Comparison of ENCODE assay signal across 28 cellular contexts in the genomic region with DNA sequence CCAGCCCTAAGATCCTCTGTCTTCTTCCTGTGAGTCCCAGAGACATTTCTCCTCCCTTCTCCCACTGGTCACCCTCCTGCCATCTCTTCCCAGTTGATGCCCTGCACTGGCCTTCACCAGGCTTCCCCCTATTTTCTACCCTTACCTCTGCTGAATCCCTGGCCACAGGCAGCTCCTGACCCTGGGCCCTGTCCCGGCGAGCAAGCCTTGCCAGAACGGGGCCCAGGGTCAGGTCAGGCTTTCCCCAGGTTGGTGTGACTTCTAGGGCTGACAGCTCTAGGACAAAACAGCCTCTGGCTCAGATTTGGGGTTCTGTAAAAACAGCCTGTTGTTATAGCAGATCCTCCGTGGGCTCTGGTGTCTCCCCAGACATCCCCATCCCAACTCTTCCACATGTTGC. TPM values are rescaled to one million over a fixed set of nuclear protein-coding genes. Genes with fewer than 3 reads are reported as not detected.
DNase-seq lines count a peak whose midpoint lies in the region; ATAC-seq, FAIRE-seq and TF ChIP-seq lines count a peak whose summit lies in the region.
"Had no signal": no experiment of that assay in that cellular context is flagged by ENCODE, and none has a peak within 500 bp of the region (broad histone marks: within the 10 kb centered on the region; RNA-seq: fewer than 3 reads in every experiment).

No MANE protein-coding gene starts in this region.

- no peak for TF ChIP-seq POLR2A in K562 (conservative IDR thresholded peaks at IDR 0.05)
- no peak for TF ChIP-seq POLR2A in gastrocnemius medialis (IDR thresholded peaks at IDR 0.05)
- no peak for TF ChIP-seq POLR2A in right lobe of liver (IDR thresholded peaks at IDR 0.05)

- no peaks in the 10 kb centered on the region for H3K9me1 ChIP-seq in K562 (ENCODE audit: control insufficient read depth, insufficient read depth, low read length)

- BruUV-seq in MCF 10A (replicated peaks; lab: Mats Ljungman, UMichigan) (no TSS peak), mammary epithelial cell (replicated peaks; lab: Mats Ljungman, UMichigan) (no TSS peak), K562 (replicated peaks; lab: Mats Ljungman, UMichigan) (no TSS peak)

- no peak for TF ChIP-seq EP300 in K562 (IDR thresholded peaks at IDR 0.05; ENCODE audit: low read length)

- H3K79me2 ChIP-seq in mammary epithelial cell (ENCODE audit: insufficient read depth, low read length) (peaks cover 6% of the 10 kb centered on the region), K562 (ENCODE audit: control insufficient read depth, insufficient read depth, low read length) (no peaks in the 10 kb centered on the region)

- H3K36me3 Mint-ChIP-seq in MCF 10A (ENCODE audit: insufficient read depth, unreplicated experiment) = peaks cover 13% of the 10 kb centered on the region
- H3K36me3 Mint-ChIP-seq in neural crest cell (ENCODE audit: low read depth) = peaks cover 4% of the 10 kb centered on the region
- H3K36me3 Mint-ChIP-seq: CD8-positive, alpha-beta T cell had no signal

- H3K27ac Mint-ChIP-seq in MCF 10A (ENCODE audit: low read depth, unreplicated experiment) (peak overlapping the region; percentile 37), neural crest cell (ENCODE audit: unreplicated experiment) (peak overlapping the region; percentile 91)
- H3K27ac Mint-ChIP-seq: CD8-positive, alpha-beta T cell had no signal

- FAIRE-seq in K562 (lab: Jason Lieb, UNC) = no peak
- FAIRE-seq: GM12892, GM18507, H1 had no signal

- H3K27me3 ChIP-seq in mammary epithelial cell (ENCODE audit: insufficient read depth, low read length) (no peaks in the 10 kb centered on the region), K562 (ENCODE audit: control insufficient read depth in 2 of 2, insufficient read depth in 2 of 2, low read length in 2 of 2) (peaks cover 23 to 40% of the 10 kb centered on the region in 2 experiments), gastrocnemius medialis (no peaks in the 10 kb centered on the region), right lobe of liver (no peaks in the 10 kb centered on the region)
- H3K27me3 ChIP-seq: MG63, Peyer's patch had no signal

- 86% methylated on average over 3 of the region's 4 CpGs for WGBS in mammary epithelial cell (ENCODE audit: low coverage, missing lambda C conversion rate)
- 16% methylated on average over 4 of the region's 4 CpGs for WGBS in K562 (ENCODE audit: insufficient coverage, low coverage, missing lambda C conversion rate)
- 88% methylated on average over 3 of the region's 4 CpGs for WGBS in right lobe of liver (ENCODE audit: insufficient coverage, low coverage, low lambda C conversion rate, missing lambda C conversion rate)

- H2AFZ ChIP-seq in mammary epithelial cell (ENCODE audit: low read depth, low read length) = no peak overlapping the region
- H2AFZ ChIP-seq in K562 (ENCODE audit: low read depth, low read length) = no peak overlapping the region

- H3K4me3 ChIP-seq in mammary epithelial cell (replicated peaks in 1 of 3; ENCODE audit: insufficient read depth in 1 of 3, low read depth in 2 of 3, low read length in 3 of 3) (no peak overlapping the region), K562 (no peak overlapping the region), gastrocnemius medialis (no peak overlapping the region), right lobe of liver (no peak overlapping the region)
- H3K4me3 ChIP-seq: MG63, Peyer's patch had no signal

- H3K27me3 Mint-ChIP-seq in MCF 10A (ENCODE audit: insufficient read depth, unreplicated experiment) (no peaks in the 10 kb centered on the region), neural crest cell (ENCODE audit: low read depth) (no peaks in the 10 kb centered on the region)

- H3K4me2 ChIP-seq in mammary epithelial cell (ENCODE audit: insufficient read depth, low read depth, low read length) (no peak overlapping the region), K562 (ENCODE audit: insufficient read depth, low read length) (no peak overlapping the region)

- ATAC-seq in K562 (no peak), gastrocnemius medialis (no peak), right lobe of liver (no peak)
- ATAC-seq: CD8-positive, alpha-beta T cell had no signal

- H4K20me1 ChIP-seq in mammary epithelial cell (ENCODE audit: insufficient read depth, low read length) (no peaks in the 10 kb centered on the region), K562 (replicated peaks; ENCODE audit: control insufficient read depth, insufficient read depth, low read length) (peaks cover 18% of the 10 kb centered on the region)

- dilution Hi-C loops in mammary epithelial cell (cut with HindIII; ENCODE audit: low sequenced_read_pairs) = no loop called here

- TF ChIP-seq RAD21 in K562 (CRISPR knock-in tag; conservative IDR thresholded peaks at IDR 0.05 in 1 of 2, IDR thresholded peaks at IDR 0.05 in 1 of 2) = no peak

- in situ Hi-C loops in mammary epithelial cell (cut with MboI; ENCODE audit: low sequenced_read_pairs in 2 of 2) = loop anchor here (10.0 to 25.0 kb wide), 3 partner anchors 89 to 161 kb away; partner anchors contain the start of gene ZSCAN20 (in 1 of the 2)
- in situ Hi-C loops in K562 (cut with MboI) = no loop called here
- in situ Hi-C loops in gastrocnemius medialis (cut with MboI; ENCODE audit: low sequenced_read_pairs in 4 of 4) = loop anchor here in 3 of 4 donors (10.0 to 25.0 kb wide), 2 partner anchors 89 to 101 kb away; partner anchors contain the start of gene ZSCAN20 (in 3 of the 3)
- in situ Hi-C loops in GM13976 (cut with MboI; ENCODE audit: low sequenced_read_pairs, unreplicated experiment) = no loop called here

- H3K36me3 ChIP-seq in mammary epithelial cell (ENCODE audit: insufficient read depth, low read length) (peaks cover 14% of the 10 kb centered on the region), K562 (ENCODE audit: control insufficient read depth, insufficient read depth, low read length) (no peaks in the 10 kb centered on the region), gastrocnemius medialis (peaks cover 0 to 9% of the 10 kb centered on the region in 2 donors), right lobe of liver (no peaks in the 10 kb centered on the region)
- H3K36me3 ChIP-seq: MG63, Peyer's patch had no signal

- intact Hi-C loops in MCF 10A (cut with micrococcal nuclease) = no loop called here
- intact Hi-C loops in mammary epithelial cell (cut with micrococcal nuclease) = no loop called here
- intact Hi-C loops in K562 (cut with micrococcal nuclease) = loop anchor here (5.0 kb wide), 2 partner anchors 84 to 99 kb away; partner anchors contain the start of gene ZSCAN20
- intact Hi-C loops in gastrocnemius medialis (cut with DNase I; ENCODE audit: low total_unique reads) = no loop called here
- intact Hi-C loops in right lobe of liver (cut with DNase I) = no loop called here

- H3K4me3 Mint-ChIP-seq in MCF 10A (ENCODE audit: unreplicated experiment) (no peak overlapping the region), neural crest cell (no peak overlapping the region)
- H3K4me3 Mint-ChIP-seq: CD8-positive, alpha-beta T cell had no signal

- TF ChIP-seq CTCF in MCF 10A (IDR thresholded peaks at IDR 0.05; ENCODE audit: unreplicated experiment) (no peak), mammary epithelial cell (conservative IDR thresholded peaks at IDR 0.05 in 1 of 2, IDR thresholded peaks at IDR 0.05 in 1 of 2; ENCODE audit: extremely low read depth in 1 of 2, insufficient read depth in 1 of 2, low read depth in 1 of 2, low read length in 2 of 2) (no peak), K562 (IDR thresholded peaks at IDR 0.05 in 2 of 3, conservative IDR thresholded peaks at IDR 0.05 in 1 of 3; ENCODE audit: insufficient read depth in 2 of 3, low read depth in 1 of 3, low read length in 3 of 3) (no peak), neural crest cell (conservative IDR thresholded peaks at IDR 0.05) (no peak), gastrocnemius medialis (IDR thresholded peaks at IDR 0.05 in 4 of 5, conservative IDR thresholded peaks at IDR 0.05 in 1 of 5) (no peak), right lobe of liver (IDR thresholded peaks at IDR 0.05) (no peak), GM13976 (IDR thresholded peaks at IDR 0.05; ENCODE audit: borderline replicate concordance, control extremely low read depth, extremely low read depth, insufficient read depth, missing control alignments) (no peak)

- H3K9me3 ChIP-seq in mammary epithelial cell (replicated peaks; ENCODE audit: insufficient read depth, low read length) (no peaks in the 10 kb centered on the region), K562 (replicated peaks; ENCODE audit: control insufficient read depth, insufficient read depth, low read depth, low read length) (no peaks in the 10 kb centered on the region), gastrocnemius medialis (no peaks in the 10 kb centered on the region), right lobe of liver (no peaks in the 10 kb centered on the region)
- H3K9me3 ChIP-seq: MG63, Peyer's patch had no signal

- CTCF ChIA-PET in MCF 10A (lab: Yijun Ruan, JAX) = interaction anchor here (0.9 kb wide), 1 partner anchor 90 kb away, joined by 3 read pairs; no protein-coding TSS in a partner anchor
- CTCF ChIA-PET in mammary epithelial cell (lab: Charles Lee; ENCODE audit: low non-redundant PET) = no interaction called here
- CTCF ChIA-PET in K562 (lab: Yijun Ruan, JAX; ENCODE audit: low intra/inter-chr PET ratio) = no interaction called here

- POLR2A ChIA-PET in MCF 10A (lab: Yijun Ruan, JAX) = no interaction called here
- POLR2A ChIA-PET in K562 (lab: Yijun Ruan, JAX) = interaction anchor here (0.7 kb wide), 1 partner anchor 14 kb away, joined by 5 read pairs; no protein-coding TSS in a partner anchor

- no peak overlapping the region for H3K9ac ChIP-seq in mammary epithelial cell (ENCODE audit: insufficient read depth, low read length)
- H3K9ac ChIP-seq in K562 (ENCODE audit: insufficient read depth in 1 of 2, low read depth in 2 of 2, low read length in 2 of 2) = 0 out of 4 replicates have a peak overlapping the region, but pooled peaks of 1 of the 2 experiments have one; percentile 42

- H3K4me1 Mint-ChIP-seq in MCF 10A (ENCODE audit: insufficient read depth, unreplicated experiment) (no peaks in the 10 kb centered on the region), neural crest cell (peaks cover 6% of the 10 kb centered on the region)

- no peak overlapping the region for H3K27ac ChIP-seq in mammary epithelial cell (ENCODE audit: insufficient read depth, low read depth, low read length)
- H3K27ac ChIP-seq in K562 (ENCODE audit: extremely low read depth, low read depth, low read length) = no peak overlapping the region
- H3K27ac ChIP-seq in gastrocnemius medialis = peak overlapping the region; percentile 54 to 74 (median 72)
- no peak overlapping the region for H3K27ac ChIP-seq in right lobe of liver

- H3K9me3 Mint-ChIP-seq in MCF 10A (ENCODE audit: unreplicated experiment) = no peaks in the 10 kb centered on the region
- H3K9me3 Mint-ChIP-seq in neural crest cell = no peaks in the 10 kb centered on the region
- H3K9me3 Mint-ChIP-seq: CD8-positive, alpha-beta T cell had no signal

- DNase-seq in MCF 10A (ENCODE audit: unreplicated experiment) (no peak), mammary epithelial cell (no peak), K562 (ENCODE audit: extremely low read depth in 1 of 4, low spot score in 3 of 4) (no peak), neural crest cell (ENCODE audit: low read depth, low spot score) (no peak), gastrocnemius medialis (no peak), right lobe of liver (no peak), NCI-H446 (lab: John Stamatoyannopoulos, UW) (no peak), GM13976 (ENCODE audit: low spot score) (no peak)
- DNase-seq: AML-193; C1 segment of cervical spinal cord; Calu3; CD8-positive, alpha-beta T cell; DMS153; Kasumi-1; MG63; NCI-H1417; NCI-H1694 treated with DMSO at 0.1 percent for 48 hours; NCI-H2081 treated with DMSO at 0.1 percent for 48 hours; NCI-H2171 treated with DMSO at 0.1 percent for 48 hours; NCI-H526; Peyer's patch had no signal

- H3K4me1 ChIP-seq in mammary epithelial cell (ENCODE audit: insufficient read depth, low read length) (peaks cover 30% of the 10 kb centered on the region), K562 (replicated peaks in 1 of 2; ENCODE audit: control insufficient read depth in 2 of 2, insufficient read depth in 2 of 2, low read length in 2 of 2) (peaks cover 4 to 10% of the 10 kb centered on the region in 2 experiments), gastrocnemius medialis (peaks cover 17 to 20% of the 10 kb centered on the region in 2 donors), right lobe of liver (no peaks in the 10 kb centered on the region)
- H3K4me1 ChIP-seq: Peyer's patch had no signal

RNA-seq across cellular contexts. Expression of gene A3GALT2, which starts 52.7 kb away (rescaled TPM):
- total RNA-seq in MCF 10A (2022) = 0.32 TPM in 1 of 2 replicates, not detected in the other
- total RNA-seq in mammary epithelial cell = not detected
- not detected for polyA plus RNA-seq in mammary epithelial cell
- polyA minus RNA-seq in mammary epithelial cell = not detected
- not detected in 2 replicates for total RNA-seq in K562 (2011; cell fraction: chromatin; rRNA removed; ENCODE audit: low replicate concordance)
- total RNA-seq in K562 (2011; cell fraction: nucleolus; rRNA removed) = not detected in 2 replicates
- total RNA-seq in K562 (2011; cell fraction: nucleoplasm; rRNA removed) = not detected in 2 replicates
- total RNA-seq in K562 (2014; rRNA removed) = not detected in 2 replicates
- not detected in 2 replicates for total RNA-seq in K562 (2014; rRNA removed; fragmentation: Illumina TruSeq; extraction: Trizol)
- not detected in 2 replicates for total RNA-seq in K562 (2015; rRNA removed; fragmentation: Illumina TruSeq; extraction: Trizol)
- total RNA-seq in K562 (2021) = not detected in 2 replicates
- polyA plus RNA-seq in K562 (2011; rRNA removed) = not detected in 2 replicates
- not detected in 2 replicates for polyA plus RNA-seq in K562 (2011; cell fraction: cytosol; rRNA removed)
- polyA plus RNA-seq in K562 (2011; cell fraction: nucleus; rRNA removed) = not detected in 2 replicates
- not detected in 2 replicates for polyA plus RNA-seq in K562 (2012)
- polyA plus RNA-seq in K562 (2014; fragmentation: Illumina TruSeq; extraction: Trizol) = not detected in 2 replicates
- not detected for polyA plus RNA-seq in K562 (2014; fragmentation: Nextera tagmentation; extraction: Ambion mirVana)
- not detected in 2 replicates for polyA plus RNA-seq in K562 (2014; rRNA removed)
- not detected in 2 replicates for polyA minus RNA-seq in K562 (2011; rRNA and poly(A)+ RNA removed)
- polyA minus RNA-seq in K562 (2011; cell fraction: cytosol; rRNA and poly(A)+ RNA removed) = not detected in 2 replicates
- not detected in 2 replicates for polyA minus RNA-seq in K562 (2011; cell fraction: nucleus; rRNA and poly(A)+ RNA removed)
- total RNA-seq in neural crest cell = not detected in 2 replicates
- total RNA-seq in gastrocnemius medialis = not detected
- total RNA-seq in right lobe of liver = not detected
- total RNA-seq: A172; Calu3; CD8-positive, alpha-beta T cell; G401; H1; OCI-LY7; Peyer's patch had no signal
- polyA plus RNA-seq: AG04450, H1 had no signal

RNA-seq across cellular contexts. Expression of gene PHC2, which starts 57.3 kb away (rescaled TPM):
- total RNA-seq in MCF 10A (2022) (117 and 137 TPM in 2 replicates), mammary epithelial cell (100 to 1,000 TPM; 136 to 140 TPM), K562 (2014; rRNA removed) (43.5 and 57.7 TPM in 2 replicates), K562 (2014; rRNA removed; fragmentation: Illumina TruSeq; extraction: Trizol) (27.0 and 29.9 TPM in 2 replicates), K562 (2015; rRNA removed; fragmentation: Illumina TruSeq; extraction: Trizol) (31.4 and 31.8 TPM in 2 replicates), K562 (2021) (59.9 and 67.6 TPM in 2 replicates), neural crest cell (155 TPM in 2 replicates), gastrocnemius medialis (100 to 1,000 TPM; 318 to 516 (median 364) TPM), right lobe of liver (10 to 100 TPM; 49.3 to 86.5 (median 66.8) TPM)
- polyA plus RNA-seq in mammary epithelial cell (106 TPM), K562 (2011; rRNA removed) (32.4 and 34.6 TPM in 2 replicates), K562 (2014; fragmentation: Illumina TruSeq; extraction: Trizol) (57.1 and 63.1 TPM in 2 replicates), K562 (2014; fragmentation: Nextera tagmentation; extraction: Ambion mirVana) (1 to 10 TPM; 3.1 to 5.8 TPM), K562 (2014; rRNA removed) (41.5 and 44.1 TPM in 2 replicates)
- 144 TPM for polyA minus RNA-seq in mammary epithelial cell
- total RNA-seq in K562 (2011; cell fraction: chromatin; rRNA removed; ENCODE audit: low replicate concordance) = 6.6 and 20.6 TPM in 2 replicates
- 11.1 and 17.3 TPM in 2 replicates for total RNA-seq in K562 (2011; cell fraction: nucleolus; rRNA removed)
- total RNA-seq in K562 (2011; cell fraction: nucleoplasm; rRNA removed) = 12.2 and 18.6 TPM in 2 replicates
- polyA plus RNA-seq in K562 (2011; cell fraction: cytosol; rRNA removed) = 40.6 and 53.4 TPM in 2 replicates
- polyA plus RNA-seq in K562 (2011; cell fraction: nucleus; rRNA removed) = 34.0 and 43.0 TPM in 2 replicates
- polyA plus RNA-seq in K562 (2012) = 38.4 and 62.6 TPM in 2 replicates
- polyA minus RNA-seq in K562 (2011; rRNA and poly(A)+ RNA removed) = 14.3 and 16.3 TPM in 2 replicates
- polyA minus RNA-seq in K562 (2011; cell fraction: cytosol; rRNA and poly(A)+ RNA removed) = 23.4 and 24.0 TPM in 2 replicates
- 11.0 and 13.1 TPM in 2 replicates for polyA minus RNA-seq in K562 (2011; cell fraction: nucleus; rRNA and poly(A)+ RNA removed)

Comparison
In these comparisons a context has a peak if more than half of its experiments do, and no peak if none do; other contexts are left out.
1. H3K27ac ChIP-seq: peak in gastrocnemius medialis (4 of 4); none in mammary epithelial cell (single experiment), K562 (single experiment) and right lobe of liver (0 of 3).
2. in situ Hi-C loops: an anchor here in mammary epithelial cell (10.0 to 25.0 kb wide) and gastrocnemius medialis (10.0 to 25.0 kb wide); none called in K562 and GM13976.